ENCODE assay signal across 14 cellular contexts in the genomic region with DNA sequence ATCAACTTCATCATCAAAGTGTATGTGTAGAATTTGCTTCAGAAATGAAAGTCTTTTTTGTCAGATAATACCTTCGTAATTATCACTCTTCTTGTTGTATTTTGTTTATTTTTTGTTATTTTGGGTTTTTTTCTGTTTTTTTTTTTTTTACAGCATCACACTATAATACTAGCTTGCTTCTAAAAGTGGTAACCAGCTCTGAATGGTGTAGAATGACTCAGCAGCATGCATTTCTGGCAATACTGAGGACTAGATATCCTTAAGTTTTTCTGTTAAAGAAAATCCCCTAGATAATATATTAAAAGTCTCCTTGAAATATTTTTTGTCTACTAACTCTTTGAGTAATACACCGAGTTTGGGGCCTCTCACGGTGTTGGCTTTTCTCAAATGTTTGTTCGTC.
A peak's percentile ranks its signal among the peaks of the same experiment; 100 is the strongest.
DNase-seq lines count a peak whose midpoint lies in the region; ATAC-seq, FAIRE-seq and TF ChIP-seq lines count a peak whose summit lies in the region.
"Had no signal": no experiment of that assay in that cellular context is flagged by ENCODE, and none has a peak within 500 bp of the region (broad histone marks: within the 10 kb centered on the region; RNA-seq: fewer than 3 reads in every experiment).

No MANE protein-coding gene starts in this region.

- H4K91ac ChIP-seq in H1 (replicated peaks; ENCODE audit: insufficient read length, low read length): no peak overlapping the region

- H2BK20ac ChIP-seq in H1 (ENCODE audit: low read length): no peak overlapping the region

- no peaks in the 10 kb centered on the region for H3K9me3 Mint-ChIP-seq in GM23338

- H2BK5ac ChIP-seq in H1 (ENCODE audit: low read depth, low read length): no peak overlapping the region

- H2BK15ac ChIP-seq in H1 (ENCODE audit: low read length): no peak overlapping the region

- peaks cover 5% of the 10 kb centered on the region; the same call in 1 of the 3 replicates for H3K36me3 Mint-ChIP-seq in GM23338 (ENCODE audit: low read depth)

- H3K79me2 ChIP-seq in GM23338 (replicated peaks; ENCODE audit: insufficient read depth) (no peaks in the 10 kb centered on the region), H1 (ENCODE audit: control insufficient read depth in 1 of 2, insufficient read depth in 2 of 2, low read length in 2 of 2) (no peaks in the 10 kb centered on the region), smooth muscle cell (ENCODE audit: low read depth) (no peaks in the 10 kb centered on the region)

- no peak overlapping the region for H2AK5ac ChIP-seq in H1 (ENCODE audit: low read depth, low read length)

- DNase-seq in GM23338 (ENCODE audit: low spot score): no peak
- DNase-seq in H1 (ENCODE audit: low read depth in 1 of 2, low spot score in 2 of 2): no peak
- DNase-seq in smooth muscle cell (lab: John Stamatoyannopoulos, UW; ENCODE audit: unreplicated experiment): no peak
- DNase-seq in NCI-H526 (lab: John Stamatoyannopoulos, UW): no peak
- no peak for DNase-seq in stimulated activated naive CD4-positive, alpha-beta T cell (lab: John Stamatoyannopoulos, UW)
- DNase-seq in 8988T: no peak
- DNase-seq: CD4-positive, CD25-positive, alpha-beta regulatory T cell; NCI-H1048; NCI-H146; NCI-H2081 treated with DMSO at 0.1 percent for 48 hours; NCI-H524 had no signal

- H3F3A ChIP-seq in GM23338 (replicated peaks; ENCODE audit: low read depth) (no peaks in the 10 kb centered on the region), smooth muscle cell (ENCODE audit: low read depth) (no peaks in the 10 kb centered on the region)

- H3K36me3 ChIP-seq in GM23338 (ENCODE audit: insufficient read depth): no peaks in the 10 kb centered on the region
- H3K36me3 ChIP-seq in H1 (ENCODE audit: control insufficient read depth in 2 of 4, insufficient read depth in 4 of 4, low read length in 3 of 4): no peaks in the 10 kb centered on the region
- H3K36me3 ChIP-seq in smooth muscle cell (ENCODE audit: low read depth): no peaks in the 10 kb centered on the region

- no peak overlapping the region for H3K18ac ChIP-seq in H1 (ENCODE audit: extremely low read depth, low read length)

- H3K9me3 ChIP-seq in H1 (ENCODE audit: insufficient read depth in 2 of 2, low read depth in 1 of 2, low read length in 1 of 2) (no peaks in the 10 kb centered on the region), smooth muscle cell (replicated peaks; ENCODE audit: low read depth) (no peaks in the 10 kb centered on the region)

- TF ChIP-seq CTCF in GM23338 (conservative IDR thresholded peaks at IDR 0.05; ENCODE audit: low read depth in 2 of 2): no peak
- no peak for TF ChIP-seq CTCF in VCaP (conservative IDR thresholded peaks at IDR 0.05)
- no peak for TF ChIP-seq CTCF in H1 (IDR thresholded peaks at IDR 0.05; ENCODE audit: control extremely low read depth in 1 of 3, insufficient read depth in 1 of 3, low read depth in 1 of 3, low read length in 3 of 3)
- TF ChIP-seq CTCF in smooth muscle cell (IDR thresholded peaks at IDR 0.05; ENCODE audit: borderline replicate concordance, insufficient read depth, poor library complexity, severe bottlenecking): no peak

- H2BK12ac ChIP-seq in H1 (ENCODE audit: low read depth, low read length): no peak overlapping the region

- 93% methylated on average over 4 of the region's 4 CpGs; no CpG with 5 or more reads in 1 of the 2 experiments for WGBS in H1 (ENCODE audit: extremely low coverage in 1 of 2, insufficient coverage in 1 of 2, insufficient read length in 1 of 2, insufficient replicate concordance in 2 of 2, low coverage in 1 of 2, low lambda C conversion rate in 2 of 2, missing lambda C conversion rate in 1 of 2), 2 experiments
- WGBS in smooth muscle cell (ENCODE audit: low lambda C conversion rate): 78% methylated on average over 4 of the region's 4 CpGs

- H3K4me2 ChIP-seq in GM23338 (no peak overlapping the region), H1 (ENCODE audit: insufficient read depth in 1 of 2, low read depth in 2 of 2, low read length in 2 of 2) (no peak overlapping the region), smooth muscle cell (peak overlapping the region; percentile 30)
- H3K4me2 ChIP-seq: KMS-11 had no signal

- H2AFZ ChIP-seq in GM23338: no peak overlapping the region
- H2AFZ ChIP-seq in H1 (ENCODE audit: low read length): no peak overlapping the region
- H2AFZ ChIP-seq in smooth muscle cell (ENCODE audit: low read depth): no peak overlapping the region

- no peaks in the 10 kb centered on the region for H3K79me1 ChIP-seq in H1 (ENCODE audit: low read depth, low read length)

- TF ChIP-seq RAD21 in H1 (IDR thresholded peaks at IDR 0.05 in 1 of 2, conservative IDR thresholded peaks at IDR 0.05 in 1 of 2; ENCODE audit: low read depth in 2 of 2, low read length in 2 of 2): no peak

- ATAC-seq in GM23338: no peak
- ATAC-seq: HCT116 had no signal

- no peaks in the 10 kb centered on the region for H3K27me3 ChIP-seq in GM23338 (ENCODE audit: insufficient read depth)
- no peaks in the 10 kb centered on the region for H3K27me3 ChIP-seq in H1 (replicated peaks in 1 of 4; ENCODE audit: control insufficient read depth in 3 of 4, extremely low read depth in 1 of 4, insufficient read depth in 3 of 4, low read length in 3 of 4)
- no peaks in the 10 kb centered on the region for H3K27me3 ChIP-seq in smooth muscle cell (ENCODE audit: low read depth)

- no peak for FAIRE-seq in H1 (lab: Jason Lieb, UNC)

- TF ChIP-seq EP300 in H1 (IDR thresholded peaks at IDR 0.05; ENCODE audit: borderline replicate concordance in 1 of 2, low read depth in 2 of 2, low read length in 2 of 2): no peak

- H4K20me1 ChIP-seq in GM23338 (replicated peaks; ENCODE audit: insufficient read depth) (no peaks in the 10 kb centered on the region), H1 (replicated peaks in 1 of 2; ENCODE audit: control insufficient read depth in 1 of 2, insufficient read depth in 2 of 2, low read length in 2 of 2) (no peaks in the 10 kb centered on the region), smooth muscle cell (ENCODE audit: low read depth) (no peaks in the 10 kb centered on the region)

- H3K9ac ChIP-seq in H1 (replicated peaks in 1 of 4; ENCODE audit: extremely low read depth in 1 of 4, low read depth in 3 of 4, low read length in 3 of 4) (no peak overlapping the region), smooth muscle cell (ENCODE audit: low read depth) (no peak overlapping the region)
- H3K9ac ChIP-seq: KMS-11 had no signal

- no peak overlapping the region for H3K4me3 Mint-ChIP-seq in GM23338
- H3K4me3 Mint-ChIP-seq: CD4-positive, CD25-positive, alpha-beta regulatory T cell had no signal

- TF ChIP-seq POLR2A in H1 (IDR thresholded peaks at IDR 0.05; ENCODE audit: control extremely low read depth in 1 of 2, low read depth in 2 of 2, low read length in 2 of 2): no peak

- CTCF ChIA-PET in H1 (lab: Charles Lee; ENCODE audit: partially characterized antibody): interaction anchor here (0.7 to 1.3 kb wide), 4 partner anchors 15 to 919 kb away, joined by 3 to 4 read pairs (median 4); no protein-coding TSS in a partner anchor

- H3K4me1 ChIP-seq in GM23338 (ENCODE audit: insufficient read depth) (peaks cover 4% of the 10 kb centered on the region; the same call in 1 of the 2 replicates), H1 (replicated peaks in 1 of 4; ENCODE audit: control insufficient read depth in 3 of 4, insufficient read depth in 4 of 4, low read length in 3 of 4) (0 out of 7 replicates have a peak, but pooled peaks cover 0 to 3% (median 0%) of the 10 kb centered on the region in 4 experiments), smooth muscle cell (ENCODE audit: low read depth) (no peaks in the 10 kb centered on the region)

- no peak overlapping the region for H4K8ac ChIP-seq in H1 (ENCODE audit: extremely low read depth, insufficient read depth, low read length)

- no peaks in the 10 kb centered on the region; the same call in 1 of the 2 replicates for H3K23me2 ChIP-seq in H1 (ENCODE audit: low read depth, low read length)

- H3K27ac Mint-ChIP-seq in GM23338: peak overlapping the region; percentile 79
- H3K27ac Mint-ChIP-seq: CD4-positive, CD25-positive, alpha-beta regulatory T cell had no signal

- no peaks in the 10 kb centered on the region for H3K27me3 Mint-ChIP-seq in GM23338 (ENCODE audit: insufficient read depth, low read depth, poor library complexity)
- H3K27me3 Mint-ChIP-seq: CD4-positive, CD25-positive, alpha-beta regulatory T cell had no signal

- H3K23ac ChIP-seq in H1 (ENCODE audit: insufficient read length): no peak overlapping the region

- H3K27ac ChIP-seq in GM23338 (ENCODE audit: low read depth) (peak overlapping the region; percentile 23; the same call in 1 of the 2 replicates), VCaP (0 out of 2 replicates have a peak overlapping the region, but pooled peaks have one; percentile 4), H1 (ENCODE audit: low read depth, low read length) (no peak overlapping the region), smooth muscle cell (ENCODE audit: low read depth) (peak overlapping the region; percentile 32)
- H3K27ac ChIP-seq: KMS-11 had no signal

- no peak overlapping the region for H3K14ac ChIP-seq in H1 (ENCODE audit: insufficient read length)

- no peak overlapping the region for H3K56ac ChIP-seq in H1 (replicated peaks; ENCODE audit: insufficient read length, low read depth, low read length)

- H2BK120ac ChIP-seq in H1 (replicated peaks; ENCODE audit: low read depth, low read length): no peak overlapping the region

- no peak overlapping the region for H3K4ac ChIP-seq in H1 (replicated peaks; ENCODE audit: insufficient read length, low read depth, low read length)

- POLR2A ChIA-PET in H1 (lab: Charles Lee; ENCODE audit: partially characterized antibody): no interaction called here

- peaks cover 16% of the 10 kb centered on the region for H3K4me1 Mint-ChIP-seq in GM23338

- H3K4me3 ChIP-seq in GM23338: no peak overlapping the region
- H3K4me3 ChIP-seq in H1 (ENCODE audit: extremely low read depth in 1 of 4, insufficient read depth in 2 of 4, low read depth in 3 of 4, low read length in 4 of 4): no peak overlapping the region
- H3K4me3 ChIP-seq in smooth muscle cell: no peak overlapping the region

- H4K5ac ChIP-seq in H1 (ENCODE audit: insufficient read length, low read depth, low read length): no peak overlapping the region

- no peaks in the 10 kb centered on the region; the same call in 1 of the 2 replicates for H3K9me2 ChIP-seq in GM23338 (ENCODE audit: insufficient read depth)

TF ChIP-seq in H1, 55 proteins besides CTCF, POLR2A, EP300 and RAD21:
- TF ChIP-seq TAF1 (IDR thresholded peaks at IDR 0.05; ENCODE audit: low read depth, low read length) (no peak), MAFK (IDR thresholded peaks at IDR 0.05; ENCODE audit: low read depth, low read length) (0 out of 2 replicates have a peak, but pooled peaks have one; percentile 5)
